ENCODE assay signal across 13 cellular contexts in genomic region chr4:165612936-165613335, GRCh38.
A peak's percentile ranks its signal among the peaks of the same experiment; 100 is the strongest.
DNase-seq lines count a peak whose midpoint lies in the region; ATAC-seq and TF ChIP-seq lines count a peak whose summit lies in the region.
"Had no signal": no experiment of that assay in that cellular context is flagged by ENCODE, and none has a peak within 500 bp of the region (broad histone marks: within the 10 kb centered on the region; RNA-seq: fewer than 3 reads in every experiment).

No MANE protein-coding gene starts in this region.

- POLR2A ChIA-PET in Caco-2 (lab: Charles Lee), result no interaction called here
- POLR2A ChIA-PET in CD8-positive, alpha-beta memory T cell (lab: Charles Lee), result no interaction called here

- peak overlapping the region; percentile 9; the same call in 1 of the 2 replicates for H3K4me2 ChIP-seq in MM.1S (ENCODE audit: low read depth, low read length)

- H3K4me1 ChIP-seq in MM.1S (ENCODE audit: low read length), result no peaks in the 10 kb centered on the region
- no peaks in the 10 kb centered on the region for H3K4me1 ChIP-seq in Caco-2
- H3K4me1 ChIP-seq in CD8-positive, alpha-beta memory T cell (ENCODE audit: insufficient read depth, low read length), result no peaks in the 10 kb centered on the region

- no TSS peak for BruUV-seq in Caco-2 (replicated peaks; lab: Mats Ljungman, UMichigan)

- H3K9me3 Mint-ChIP-seq in Caco-2 (ENCODE audit: unreplicated experiment) (no peaks in the 10 kb centered on the region), endothelial cell (ENCODE audit: unreplicated experiment) (no peaks in the 10 kb centered on the region)
- H3K9me3 Mint-ChIP-seq in CD8-positive, alpha-beta memory T cell, result peaks cover 0 to 4% (median 2%) of the 10 kb centered on the region in 5 donors

- ATAC-seq in GM18508 (IDR thresholded peaks at IDR 0.05; ENCODE audit: insufficient read depth, unreplicated experiment), result peak; percentile 98
- ATAC-seq in GM19438 (IDR thresholded peaks at IDR 0.05; ENCODE audit: low read depth, unreplicated experiment), result peak; percentile 95
- ATAC-seq in HG02885 (IDR thresholded peaks at IDR 0.05; ENCODE audit: poor library complexity, unreplicated experiment), result peak; percentile 89

- no peaks in the 10 kb centered on the region for H4K20me1 ChIP-seq in MM.1S (ENCODE audit: insufficient read depth, low read length)

- H3K4me3 ChIP-seq in MM.1S (ENCODE audit: low read length) (no peak overlapping the region), Caco-2 (ENCODE audit: low read depth, low read length) (no peak overlapping the region)
- no peak overlapping the region for H3K4me3 ChIP-seq in CD8-positive, alpha-beta memory T cell (ENCODE audit: low read length)
- H3K4me3 ChIP-seq: GM23248 had no signal

- H3K27ac Mint-ChIP-seq in Caco-2 (ENCODE audit: unreplicated experiment) (no peak overlapping the region), endothelial cell (ENCODE audit: unreplicated experiment) (no peak overlapping the region)
- no peak overlapping the region for H3K27ac Mint-ChIP-seq in CD8-positive, alpha-beta memory T cell
- H3K27ac Mint-ChIP-seq: mesothelial cell of epicardium had no signal

- no peak overlapping the region for H3K4me3 Mint-ChIP-seq in Caco-2 (ENCODE audit: unreplicated experiment)
- H3K4me3 Mint-ChIP-seq in endothelial cell (ENCODE audit: unreplicated experiment), result no peak overlapping the region
- no peak overlapping the region for H3K4me3 Mint-ChIP-seq in CD8-positive, alpha-beta memory T cell
- H3K4me3 Mint-ChIP-seq: brain, mesothelial cell of epicardium had no signal

- peaks cover 7% of the 10 kb centered on the region for H3K27me3 Mint-ChIP-seq in Caco-2 (ENCODE audit: insufficient read depth, unreplicated experiment)
- H3K27me3 Mint-ChIP-seq in endothelial cell (ENCODE audit: unreplicated experiment), result peaks cover 2% of the 10 kb centered on the region
- H3K27me3 Mint-ChIP-seq in CD8-positive, alpha-beta memory T cell, result peaks cover 0 to 3% of the 10 kb centered on the region in 2 donors
- H3K27me3 Mint-ChIP-seq: brain had no signal

- H3K9me3 ChIP-seq in MM.1S (replicated peaks; ENCODE audit: insufficient read depth, low read length), result no peaks in the 10 kb centered on the region
- H3K9me3 ChIP-seq in Caco-2, result no peaks in the 10 kb centered on the region; the same call in 1 of the 2 replicates
- no peaks in the 10 kb centered on the region for H3K9me3 ChIP-seq in CD8-positive, alpha-beta memory T cell (ENCODE audit: low read length)

- no peak for TF ChIP-seq CTCF in MM.1S (IDR thresholded peaks at IDR 0.05; ENCODE audit: low read length)
- no peak for TF ChIP-seq CTCF in Caco-2 (IDR thresholded peaks at IDR 0.05; ENCODE audit: insufficient read depth in 1 of 2, low read depth in 1 of 2, low read length in 1 of 2, severe bottlenecking in 1 of 2, unreplicated experiment in 1 of 2)
- TF ChIP-seq CTCF in endothelial cell (IDR thresholded peaks at IDR 0.05; ENCODE audit: unreplicated experiment), result no peak

- H2AFZ ChIP-seq in MM.1S (ENCODE audit: low read length), result no peak overlapping the region
- H2AFZ ChIP-seq: GM23248 had no signal

- DNase-seq in MM.1S (peak; percentile 39), C1 segment of cervical spinal cord (lab: John Stamatoyannopoulos, UW) (no peak), Caco-2 (no peak), endothelial cell (ENCODE audit: low spot score) (no peak)
- no peak for DNase-seq in CD8-positive, alpha-beta memory T cell
- DNase-seq: activated CD4-positive, alpha-beta T cell treated with anti-CD3 and anti-CD28 coated beads, Interleukin-2, amount 50 U/mL, for 4 hours; GM23248 had no signal

- no peak overlapping the region for H3K27ac ChIP-seq in MM.1S (ENCODE audit: low read length)
- no peak overlapping the region for H3K27ac ChIP-seq in CD8-positive, alpha-beta memory T cell (ENCODE audit: low read depth, low read length)
- H3K27ac ChIP-seq: GM23248, RWPE1 had no signal

- no peaks in the 10 kb centered on the region for H3K4me1 Mint-ChIP-seq in Caco-2 (ENCODE audit: low read depth, unreplicated experiment)
- peaks cover 14% of the 10 kb centered on the region for H3K4me1 Mint-ChIP-seq in endothelial cell (ENCODE audit: unreplicated experiment)
- H3K4me1 Mint-ChIP-seq in CD8-positive, alpha-beta memory T cell, result peaks cover 0 to 8% (median 5%) of the 10 kb centered on the region in 3 donors
- H3K4me1 Mint-ChIP-seq: mesothelial cell of epicardium had no signal

- CTCF ChIA-PET in Caco-2 (lab: Charles Lee), result no interaction called here
- CTCF ChIA-PET in CD8-positive, alpha-beta memory T cell (lab: Charles Lee), result no interaction called here

- H3K36me3 Mint-ChIP-seq in Caco-2 (ENCODE audit: insufficient read depth, unreplicated experiment) (no peaks in the 10 kb centered on the region), endothelial cell (ENCODE audit: low read depth, unreplicated experiment) (no peaks in the 10 kb centered on the region)
- H3K36me3 Mint-ChIP-seq in CD8-positive, alpha-beta memory T cell, result no peaks in the 10 kb centered on the region
- H3K36me3 Mint-ChIP-seq: brain, mesothelial cell of epicardium had no signal

- no peaks in the 10 kb centered on the region for H3K79me2 ChIP-seq in MM.1S (ENCODE audit: low read length)

- no peaks in the 10 kb centered on the region for H3F3A ChIP-seq in MM.1S (ENCODE audit: insufficient read depth, low read length)

- H3K9me2 ChIP-seq in MM.1S (replicated peaks; ENCODE audit: insufficient read depth, low read length), result no peaks in the 10 kb centered on the region

- intact Hi-C loops in Caco-2 (cut with micrococcal nuclease; ENCODE audit: unreplicated experiment), result no loop called here

- H3K9ac ChIP-seq in MM.1S (ENCODE audit: low read length), result no peak overlapping the region
- H3K9ac ChIP-seq: GM23248 had no signal

- no peaks in the 10 kb centered on the region for H3K36me3 ChIP-seq in MM.1S (replicated peaks; ENCODE audit: insufficient read depth, low read length)
- H3K36me3 ChIP-seq in Caco-2 (ENCODE audit: control insufficient read depth, insufficient read depth, low read length), result no peaks in the 10 kb centered on the region
- H3K36me3 ChIP-seq in CD8-positive, alpha-beta memory T cell (ENCODE audit: insufficient read depth, low read length), result no peaks in the 10 kb centered on the region

- H3K27me3 ChIP-seq in MM.1S (replicated peaks; ENCODE audit: insufficient read depth, low read length) (no peaks in the 10 kb centered on the region), Caco-2 (replicated peaks; ENCODE audit: control insufficient read depth, insufficient read depth, low read length) (no peaks in the 10 kb centered on the region)
- no peaks in the 10 kb centered on the region for H3K27me3 ChIP-seq in CD8-positive, alpha-beta memory T cell (ENCODE audit: insufficient read depth, low read length, poor library complexity, severe bottlenecking)
